ENCODE assay signal across 8 cellular contexts in genomic region chr1:53959664-53960250, GRCh38. TPM values are rescaled to one million over a fixed set of nuclear protein-coding genes. Genes with fewer than 3 reads are reported as not detected.
DNase-seq lines count a peak whose midpoint lies in the region; ATAC-seq and TF ChIP-seq lines count a peak whose summit lies in the region.

No MANE protein-coding gene starts in this region.

- no peak overlapping the region for H3K9ac ChIP-seq in neural progenitor cell

- H3K9me3 ChIP-seq in neural progenitor cell (ENCODE audit: low read depth) = no peaks in the 10 kb centered on the region

- no peak overlapping the region for H3K27ac ChIP-seq in neural progenitor cell

- H4K20me1 ChIP-seq in neural progenitor cell (ENCODE audit: low read depth) = peaks cover 22% of the 10 kb centered on the region

- ATAC-seq in HG02885 (IDR thresholded peaks at IDR 0.05; ENCODE audit: poor library complexity, unreplicated experiment) = no peak

- no peaks in the 10 kb centered on the region for H3K27me3 ChIP-seq in neural progenitor cell

- H3K36me3 ChIP-seq in neural progenitor cell = peaks cover 10% of the 10 kb centered on the region

- H3F3A ChIP-seq in neural progenitor cell (ENCODE audit: low read depth) = peaks cover 17% of the 10 kb centered on the region

- H3K4me2 ChIP-seq in neural progenitor cell = no peak overlapping the region

- peaks cover 28% of the 10 kb centered on the region for H3K36me3 Mint-ChIP-seq in neural progenitor cell

- intact Hi-C loops in lower leg skin (cut with DNase I; ENCODE audit: low total_unique reads) = loop anchor here (5.0 kb wide), 1 partner anchor 82 kb away; no protein-coding TSS in a partner anchor

- H3K27me3 Mint-ChIP-seq in neural progenitor cell (ENCODE audit: insufficient read depth, low read depth) = no peaks in the 10 kb centered on the region

- no peak overlapping the region for H3K4me3 Mint-ChIP-seq in neural progenitor cell

- H3K27ac Mint-ChIP-seq in neural progenitor cell = no peak overlapping the region

- TF ChIP-seq CTCF in NB4 (IDR thresholded peaks at IDR 0.05; ENCODE audit: low read depth, low read length) (peak; percentile 11), choroid plexus epithelial cell (conservative IDR thresholded peaks at IDR 0.05; ENCODE audit: low read depth, low read length) (peak; percentile 39), neural progenitor cell (IDR thresholded peaks at IDR 0.05) (peak; percentile 57), lower leg skin (IDR thresholded peaks at IDR 0.05) (no peak)

- DNase-seq in NCI-H2107 treated with DMSO at 0.1 percent for 48 hours (lab: John Stamatoyannopoulos, UW; ENCODE audit: unreplicated experiment) = peak; percentile 14
- DNase-seq in NCI-H2107 (lab: John Stamatoyannopoulos, UW) = no peak
- DNase-seq in NB4 (ENCODE audit: low read depth) = peak; percentile 40
- peak; percentile 43 for DNase-seq in choroid plexus epithelial cell (ENCODE audit: low read depth)
- DNase-seq in neural progenitor cell (ENCODE audit: low spot score) = no peak
- DNase-seq in lower leg skin (ENCODE audit: low spot score in 2 of 2) = no peak
- DNase-seq in stimulated activated CD4-positive, alpha-beta T cell treated with anti-CD3 and anti-CD28 coated beads, Interleukin-15, amount 100 ng/mL, for 24 hours = no peak

- peaks cover 4% of the 10 kb centered on the region for H3K4me1 Mint-ChIP-seq in neural progenitor cell

- H3K4me1 ChIP-seq in neural progenitor cell = peaks cover 15% of the 10 kb centered on the region

- TF ChIP-seq POLR2A in NB4 (IDR thresholded peaks at IDR 0.05; ENCODE audit: extremely low read depth, insufficient read length) (no peak), lower leg skin (IDR thresholded peaks at IDR 0.05) (no peak)

- H3K4me3 ChIP-seq in NB4 (ENCODE audit: low read depth, low read length) (no peak overlapping the region), choroid plexus epithelial cell (ENCODE audit: low read depth, low read length) (no peak overlapping the region), neural progenitor cell (no peak overlapping the region), lower leg skin (ENCODE audit: low read depth, poor library complexity, severe bottlenecking) (no peak overlapping the region)

- H2AFZ ChIP-seq in neural progenitor cell (replicated peaks) = no peak overlapping the region

- no peaks in the 10 kb centered on the region for H3K79me2 ChIP-seq in neural progenitor cell (ENCODE audit: low read depth)

- no peaks in the 10 kb centered on the region for H3K9me3 Mint-ChIP-seq in neural progenitor cell

RNA-seq across cellular contexts. Expression of gene LRRC42, which starts 13.6 kb away (rescaled TPM):
- total RNA-seq in neural progenitor cell (ENCODE audit: low replicate concordance) (69.1 and 74.5 TPM in 2 replicates), lower leg skin (10 to 100 TPM; 20.1 to 36.3 (median 24.4) TPM)

RNA-seq across cellular contexts. Expression of gene IFT25, which starts 14.3 kb away (rescaled TPM):
- total RNA-seq in neural progenitor cell (ENCODE audit: low replicate concordance) (48.4 and 54.0 TPM in 2 replicates), lower leg skin (10 to 100 TPM in 3 of 4 donors, 1 to 10 TPM in 1; 9.9 to 19.2 (median 12.4) TPM)

RNA-seq across cellular contexts. Expression of gene LDLRAD1, which starts 58.2 kb away (rescaled TPM):
- total RNA-seq in neural progenitor cell (ENCODE audit: low replicate concordance) (not detected in 2 replicates), lower leg skin (not detected)

Comparison
In these comparisons a context has a peak if more than half of its experiments do, and no peak if none do; other contexts are left out.
1. DNase-seq: peak in NCI-H2107 treated with DMSO at 0.1 percent for 48 hours (single experiment), NB4 (single experiment) and choroid plexus epithelial cell (single experiment); none in NCI-H2107 (single experiment), neural progenitor cell (single experiment), lower leg skin (0 of 2) and stimulated activated CD4-positive, alpha-beta T cell treated with anti-CD3 and anti-CD28 coated beads, Interleukin-15, amount 100 ng/mL, for 24 hours (single experiment).
2. CTCF ChIP-seq: peak in NB4 (single experiment), choroid plexus epithelial cell (single experiment) and neural progenitor cell (single experiment); none in lower leg skin (0 of 3).